In genomic region chr11:66310803-66311440, GRCh38 we compare ENCODE assay signal across 11 cellular contexts. TPM values are rescaled to one million over a fixed set of nuclear protein-coding genes. Genes with fewer than 3 reads are reported as not detected.
A peak's percentile ranks its signal among the peaks of the same experiment; 100 is the strongest.
DNase-seq lines count a peak whose midpoint lies in the region; ATAC-seq, FAIRE-seq and TF ChIP-seq lines count a peak whose summit lies in the region.
"Not testable (repeated sequence)": the region's sequence is repeated elsewhere in the genome, so short reads cannot be mapped to it uniquely, and the experiment has no call there.
"Had no signal": no experiment of that assay in that cellular context is flagged by ENCODE, and none has a peak within 500 bp of the region (broad histone marks: within the 10 kb centered on the region; RNA-seq: fewer than 3 reads in every experiment).

No MANE protein-coding gene starts in this region.

- H3K79me2 ChIP-seq in Karpas-422 (ENCODE audit: low read length); K562 (ENCODE audit: control insufficient read depth, insufficient read depth, low read length); trophoblast cell (ENCODE audit: control insufficient read depth, insufficient read depth, low read length, poor library complexity): not testable (repeated sequence)

- H2AFZ ChIP-seq in Karpas-422 (ENCODE audit: low read length); trophoblast cell (ENCODE audit: insufficient read depth, low read length, poor library complexity): not testable (repeated sequence)
- H2AFZ ChIP-seq in K562 (ENCODE audit: low read depth, low read length): peak overlapping the region; percentile 13; the same call in 1 of the 2 replicates

- H3K4ac ChIP-seq in trophoblast cell (ENCODE audit: low read depth, low read length): not testable (repeated sequence)

- H2AK5ac ChIP-seq in trophoblast cell (ENCODE audit: low read length): not testable (repeated sequence)

- not testable (repeated sequence) for H3K9me1 ChIP-seq in K562 (ENCODE audit: control insufficient read depth, insufficient read depth, low read length)

- not testable (repeated sequence) for H3K27me3 ChIP-seq in CD4-positive, CD25-positive, alpha-beta regulatory T cell (ENCODE audit: control insufficient read depth, insufficient read depth, low read length); Karpas-422 (ENCODE audit: low read length); K562 (ENCODE audit: control insufficient read depth in 2 of 2, insufficient read depth in 2 of 2, low read length in 2 of 2); cardiac muscle cell; trophoblast cell (ENCODE audit: insufficient read depth, low read length)

- H3K9me3 Mint-ChIP-seq in CD4-positive, CD25-positive, alpha-beta regulatory T cell; WTC11: not testable (repeated sequence)

- peak overlapping the region in 1 of 3 donors; percentile 98 for H3K27ac Mint-ChIP-seq in CD4-positive, CD25-positive, alpha-beta regulatory T cell
- H3K27ac Mint-ChIP-seq in WTC11: not testable (repeated sequence)

- H2BK5ac ChIP-seq in trophoblast cell (ENCODE audit: low read depth, low read length, poor library complexity): not testable (repeated sequence)

- H3K27ac ChIP-seq in CD4-positive, CD25-positive, alpha-beta regulatory T cell (ENCODE audit: insufficient read depth, low read length, poor library complexity, severe bottlenecking): peak overlapping the region; percentile 88
- not testable (repeated sequence) for H3K27ac ChIP-seq in Karpas-422 (ENCODE audit: low read length); K562 (ENCODE audit: extremely low read depth, low read depth, low read length)
- H3K27ac ChIP-seq in cardiac muscle cell: peak overlapping the region; percentile 84
- peak overlapping the region; percentile 98 for H3K27ac ChIP-seq in mesodermal cell (ENCODE audit: low read depth, low read length, severe bottlenecking)
- H3K27ac ChIP-seq in trophoblast cell (ENCODE audit: low read depth, low read length): peak overlapping the region; percentile 11

- H3K23ac ChIP-seq in trophoblast cell (ENCODE audit: low read length): not testable (repeated sequence)

- H3K9me3 ChIP-seq in CD4-positive, CD25-positive, alpha-beta regulatory T cell (ENCODE audit: control insufficient read depth in 2 of 2, low read length in 2 of 2); Karpas-422 (ENCODE audit: low read length); K562 (replicated peaks; ENCODE audit: control insufficient read depth, insufficient read depth, low read depth, low read length); cardiac muscle cell (ENCODE audit: low read depth); mesodermal cell (ENCODE audit: control insufficient read depth, low read length); trophoblast cell (ENCODE audit: insufficient read depth, low read depth, low read length): not testable (repeated sequence)

- TF ChIP-seq POLR2A in K562 (conservative IDR thresholded peaks at IDR 0.05): not testable (repeated sequence)

- not testable (repeated sequence) for H3K14ac ChIP-seq in trophoblast cell (ENCODE audit: low read length)

- H3K18ac ChIP-seq in trophoblast cell (ENCODE audit: low read length): not testable (repeated sequence)

- H3K36me3 ChIP-seq in CD4-positive, CD25-positive, alpha-beta regulatory T cell (ENCODE audit: control insufficient read depth, insufficient read depth, low read length); Karpas-422 (ENCODE audit: insufficient read depth, low read length); K562 (ENCODE audit: control insufficient read depth, insufficient read depth, low read length); cardiac muscle cell; mesodermal cell (ENCODE audit: control insufficient read depth, insufficient read depth, low read length); trophoblast cell (ENCODE audit: control insufficient read depth in 1 of 2, insufficient read depth in 2 of 2, low read length in 2 of 2): not testable (repeated sequence)

- not testable (repeated sequence) for DNase-seq in CD4-positive, CD25-positive, alpha-beta regulatory T cell; Karpas-422; WTC11 (ENCODE audit: low spot score); K562 (ENCODE audit: extremely low read depth in 1 of 4, low spot score in 3 of 4); cardiac muscle cell (ENCODE audit: low read depth in 1 of 2, low spot score in 1 of 2); trophoblast cell

- not testable (repeated sequence) for ATAC-seq in CD4-positive, CD25-positive, alpha-beta regulatory T cell (ENCODE audit: low read depth in 2 of 2); WTC11; K562

- in situ Hi-C loops in K562 (cut with MboI): not testable (repeated sequence)

- H3K79me1 ChIP-seq in trophoblast cell (ENCODE audit: low read length): peaks cover 16% of the 10 kb centered on the region

- H3K4me1 Mint-ChIP-seq in CD4-positive, CD25-positive, alpha-beta regulatory T cell: peaks cover 0 to 27% (median 5%) of the 10 kb centered on the region in 4 donors
- peaks cover 13% of the 10 kb centered on the region for H3K4me1 Mint-ChIP-seq in WTC11

- not testable (repeated sequence) for TF ChIP-seq RAD21 in K562 (CRISPR knock-in tag; conservative IDR thresholded peaks at IDR 0.05 in 1 of 2, IDR thresholded peaks at IDR 0.05 in 1 of 2)

- intact Hi-C loops in K562 (cut with micrococcal nuclease): not testable (repeated sequence)

- peaks cover 27% of the 10 kb centered on the region for H3K4me1 ChIP-seq in CD4-positive, CD25-positive, alpha-beta regulatory T cell (ENCODE audit: control insufficient read depth, insufficient read depth, low read length, poor library complexity, severe bottlenecking)
- H3K4me1 ChIP-seq in Karpas-422 (ENCODE audit: low read length) (peaks cover 24% of the 10 kb centered on the region), K562 (replicated peaks in 1 of 2; ENCODE audit: control insufficient read depth in 2 of 2, insufficient read depth in 2 of 2, low read length in 2 of 2) (peaks cover 23 to 47% of the 10 kb centered on the region in 2 experiments), cardiac muscle cell (ENCODE audit: low read depth) (peaks cover 12% of the 10 kb centered on the region), mesodermal cell (ENCODE audit: control insufficient read depth, insufficient read depth, low read length, poor library complexity, severe bottlenecking) (peaks cover 38% of the 10 kb centered on the region), trophoblast cell (ENCODE audit: control insufficient read depth in 1 of 2, insufficient read depth in 2 of 2, low read length in 2 of 2) (peaks cover 22 to 23% of the 10 kb centered on the region in 2 experiments)

- not testable (repeated sequence) for H4K12ac ChIP-seq in trophoblast cell (ENCODE audit: low read depth, low read length)

- BruUV-seq in K562 (replicated peaks; lab: Mats Ljungman, UMichigan): not testable (repeated sequence)

- not testable (repeated sequence) for H3K4me3 ChIP-seq in CD4-positive, CD25-positive, alpha-beta regulatory T cell (ENCODE audit: low read depth, low read length); Karpas-422 (ENCODE audit: low read length); K562; cardiac muscle cell; mesodermal cell (ENCODE audit: extremely low read depth, insufficient read depth, low read length, poor library complexity, severe bottlenecking); trophoblast cell (ENCODE audit: low read depth, low read length)

- H3K9me2 ChIP-seq in Karpas-422 (replicated peaks; ENCODE audit: insufficient read depth, low read length): not testable (repeated sequence)

- TF ChIP-seq EP300 in K562 (IDR thresholded peaks at IDR 0.05; ENCODE audit: low read length): not testable (repeated sequence)

- H3K4me2 ChIP-seq in Karpas-422 (ENCODE audit: low read depth, low read length, poor library complexity, severe bottlenecking); K562 (ENCODE audit: insufficient read depth, low read length): not testable (repeated sequence)
- H3K4me2 ChIP-seq in trophoblast cell (ENCODE audit: low read length): peak overlapping the region; percentile 7

- WGBS in K562 (ENCODE audit: insufficient coverage, low coverage, missing lambda C conversion rate): 83% methylated on average over 14 of the region's 18 CpGs
- 91 to 93% methylated on average over 13 to 15 of the region's 18 CpGs for WGBS in mesodermal cell (ENCODE audit: insufficient coverage in 2 of 2), 2 experiments
- no CpG with 5 or more reads among the region's 18 CpGs for WGBS in trophoblast cell (ENCODE audit: extremely low coverage, insufficient coverage, insufficient read length)

- not testable (repeated sequence) for H4K8ac ChIP-seq in trophoblast cell (ENCODE audit: low read depth, low read length)

- POLR2A ChIA-PET in WTC11 (lab: Charles Lee): interaction anchor here (0.7 to 2.8 kb wide), 7 partner anchors 11 to 110 kb away, joined by 3 to 14 read pairs (median 3); partner anchors contain the start of genes RIN1 and YIF1A
- POLR2A ChIA-PET in K562 (lab: Yijun Ruan, JAX): interaction anchor here (1.4 to 2.6 kb wide), 5 partner anchors 11 to 52 kb away, joined by 4 to 16 read pairs (median 7); partner anchors contain the start of gene YIF1A

- not testable (repeated sequence) for H3K36me3 Mint-ChIP-seq in CD4-positive, CD25-positive, alpha-beta regulatory T cell; WTC11

- peaks cover 12% of the 10 kb centered on the region for H3K27me3 Mint-ChIP-seq in CD4-positive, CD25-positive, alpha-beta regulatory T cell
- not testable (repeated sequence) for H3K27me3 Mint-ChIP-seq in WTC11 (ENCODE audit: low read depth)

- CTCF ChIA-PET in WTC11 (lab: Charles Lee) (interaction anchor here (0.6 to 5.8 kb wide), 37 partner anchors 11 to 711 kb away, joined by 3 to 319 read pairs (median 8); partner anchors contain the start of genes B4GAT1, MRPL11, RAB1B and RIN1), K562 (lab: Yijun Ruan, JAX; ENCODE audit: low intra/inter-chr PET ratio) (interaction anchor here (0.7 to 2.9 kb wide), 6 partner anchors 11 to 384 kb away, joined by 3 to 37 read pairs (median 7); partner anchors contain the start of gene RIN1)

- H3K4me3 Mint-ChIP-seq in CD4-positive, CD25-positive, alpha-beta regulatory T cell: peak overlapping the region in 1 of 4 donors; percentile 54
- H3K4me3 Mint-ChIP-seq in WTC11: peak overlapping the region; percentile 20; the same call in 1 of the 2 replicates

- not testable (repeated sequence) for H2BK120ac ChIP-seq in trophoblast cell (ENCODE audit: insufficient read depth, low read length, poor library complexity)

- not testable (repeated sequence) for H4K91ac ChIP-seq in trophoblast cell (ENCODE audit: low read depth, low read length)

- 0 out of 2 replicates have a peak overlapping the region, but pooled peaks have one; percentile 65 for H3K9ac ChIP-seq in Karpas-422 (ENCODE audit: low read length)
- H3K9ac ChIP-seq in K562 (ENCODE audit: insufficient read depth in 1 of 2, low read depth in 2 of 2, low read length in 2 of 2): peak overlapping the region in 1 of 2 experiments; percentile 89; a peak in 1 of 4 replicates
- H3K9ac ChIP-seq in trophoblast cell (ENCODE audit: low read length): not testable (repeated sequence)

- not testable (repeated sequence) for H4K20me1 ChIP-seq in Karpas-422 (ENCODE audit: insufficient read depth, low read depth, low read length); K562 (replicated peaks; ENCODE audit: control insufficient read depth, insufficient read depth, low read length)

- not testable (repeated sequence) for H2BK12ac ChIP-seq in trophoblast cell (ENCODE audit: low read length)

- FAIRE-seq in K562 (lab: Jason Lieb, UNC): not testable (repeated sequence)

- not testable (repeated sequence) for TF ChIP-seq CTCF in WTC11 (IDR thresholded peaks at IDR 0.05); K562 (IDR thresholded peaks at IDR 0.05 in 2 of 3, conservative IDR thresholded peaks at IDR 0.05 in 1 of 3; ENCODE audit: insufficient read depth in 2 of 3, low read depth in 1 of 3, low read length in 3 of 3); cardiac muscle cell (IDR thresholded peaks at IDR 0.05; ENCODE audit: low read depth, low read length)

RNA-seq across cellular contexts. Expression of gene CD248, which starts 5.9 kb away (rescaled TPM):
- 0.30 TPM for total RNA-seq in CD4-positive, CD25-positive, alpha-beta regulatory T cell
- under 1 TPM; 0.06 to 0.11 (median 0.10) TPM for polyA plus RNA-seq in CD4-positive, CD25-positive, alpha-beta regulatory T cell
- total RNA-seq in Karpas-422 (2014; rRNA removed; shearing (Covaris generic); ENCODE audit: low replicate concordance): not detected in 2 replicates
- total RNA-seq in WTC11 (2021): 2.6 to 2.8 TPM (median 2.7 TPM) in 3 replicates
- total RNA-seq in K562 (2011; cell fraction: chromatin; rRNA removed; ENCODE audit: low replicate concordance): not detected in 2 replicates
- total RNA-seq in K562 (2011; cell fraction: nucleolus; rRNA removed): not detected in 2 replicates
- total RNA-seq in K562 (2011; cell fraction: nucleoplasm; rRNA removed): not detected in 2 replicates
- total RNA-seq in K562 (2014; rRNA removed): not detected in 2 replicates
- total RNA-seq in K562 (2014; rRNA removed; fragmentation: Illumina TruSeq; extraction: Trizol): not detected in 2 replicates
- total RNA-seq in K562 (2015; rRNA removed; fragmentation: Illumina TruSeq; extraction: Trizol): not detected in 2 replicates
- 0.09 and 0.20 TPM in 2 replicates for total RNA-seq in K562 (2021)
- not detected in 2 replicates for polyA plus RNA-seq in K562 (2011; rRNA removed)
- not detected in 2 replicates for polyA plus RNA-seq in K562 (2011; cell fraction: cytosol; rRNA removed)
- not detected in 2 replicates for polyA plus RNA-seq in K562 (2011; cell fraction: nucleus; rRNA removed)
- polyA plus RNA-seq in K562 (2012): 0.04 TPM in 1 of 2 replicates, not detected in the other
- polyA plus RNA-seq in K562 (2014; fragmentation: Illumina TruSeq; extraction: Trizol): not detected in 2 replicates
- polyA plus RNA-seq in K562 (2014; fragmentation: Nextera tagmentation; extraction: Ambion mirVana): not detected
- polyA plus RNA-seq in K562 (2014; rRNA removed): not detected in 2 replicates
- polyA minus RNA-seq in K562 (2011; rRNA and poly(A)+ RNA removed): not detected in 2 replicates
- polyA minus RNA-seq in K562 (2011; cell fraction: cytosol; rRNA and poly(A)+ RNA removed): not detected in 2 replicates
- not detected in 2 replicates for polyA minus RNA-seq in K562 (2011; cell fraction: nucleus; rRNA and poly(A)+ RNA removed)
- total RNA-seq in cardiac muscle cell: 7.9 and 11.4 TPM in 2 replicates
- 20.2 and 31.2 TPM in 2 replicates for polyA plus RNA-seq in cardiac muscle cell
- 40.0 TPM for polyA plus RNA-seq in mesodermal cell (2013, experiment 1 of 2)
- polyA plus RNA-seq in mesodermal cell (2013, experiment 2 of 2): 37.8 TPM
- 22.3 and 23.5 TPM in 2 replicates for polyA plus RNA-seq in trophoblast cell (2013)
- total RNA-seq: Calu3 had no signal

RNA-seq across cellular contexts. Expression of gene TMEM151A, which starts 19.2 kb away (rescaled TPM):
- not detected for total RNA-seq in CD4-positive, CD25-positive, alpha-beta regulatory T cell
- not detected for polyA plus RNA-seq in CD4-positive, CD25-positive, alpha-beta regulatory T cell
- not detected in 2 replicates for total RNA-seq in Karpas-422 (2014; rRNA removed; shearing (Covaris generic); ENCODE audit: low replicate concordance)
- 2.2 to 2.3 TPM (median 2.3 TPM) in 3 replicates for total RNA-seq in WTC11 (2021)
- total RNA-seq in K562 (2011; cell fraction: chromatin; rRNA removed; ENCODE audit: low replicate concordance): not detected in 2 replicates
- total RNA-seq in K562 (2011; cell fraction: nucleolus; rRNA removed): not detected in 2 replicates
- not detected in 2 replicates for total RNA-seq in K562 (2011; cell fraction: nucleoplasm; rRNA removed)
- total RNA-seq in K562 (2014; rRNA removed): not detected in 2 replicates
- not detected in 2 replicates for total RNA-seq in K562 (2014; rRNA removed; fragmentation: Illumina TruSeq; extraction: Trizol)
- total RNA-seq in K562 (2015; rRNA removed; fragmentation: Illumina TruSeq; extraction: Trizol): not detected in 2 replicates
- not detected in 2 replicates for total RNA-seq in K562 (2021)
- polyA plus RNA-seq in K562 (2011; rRNA removed): not detected in 2 replicates
- polyA plus RNA-seq in K562 (2011; cell fraction: cytosol; rRNA removed): 0.01 TPM in 1 of 2 replicates, not detected in the other
- polyA plus RNA-seq in K562 (2011; cell fraction: nucleus; rRNA removed): not detected in 2 replicates
- polyA plus RNA-seq in K562 (2012): not detected in 2 replicates
- polyA plus RNA-seq in K562 (2014; fragmentation: Illumina TruSeq; extraction: Trizol): not detected in 2 replicates
- polyA plus RNA-seq in K562 (2014; fragmentation: Nextera tagmentation; extraction: Ambion mirVana): not detected
- polyA plus RNA-seq in K562 (2014; rRNA removed): not detected in 2 replicates
- polyA minus RNA-seq in K562 (2011; rRNA and poly(A)+ RNA removed): not detected in 2 replicates
- not detected in 2 replicates for polyA minus RNA-seq in K562 (2011; cell fraction: cytosol; rRNA and poly(A)+ RNA removed)
- polyA minus RNA-seq in K562 (2011; cell fraction: nucleus; rRNA and poly(A)+ RNA removed): 0.13 TPM in 1 of 2 replicates, not detected in the other
- total RNA-seq in cardiac muscle cell: 2.6 and 3.5 TPM in 2 replicates
- polyA plus RNA-seq in cardiac muscle cell: 0.87 and 2.0 TPM in 2 replicates
- 0.26 TPM for polyA plus RNA-seq in mesodermal cell (2013, experiment 1 of 2)
- polyA plus RNA-seq in mesodermal cell (2013, experiment 2 of 2): 0.30 TPM
- 0.10 and 0.12 TPM in 2 replicates for polyA plus RNA-seq in trophoblast cell (2013)
- total RNA-seq: CD8-positive, alpha-beta memory T cell; IMR-90; OCI-LY7 had no signal
- polyA plus RNA-seq: CD8-positive, alpha-beta memory T cell had no signal

RNA-seq across cellular contexts. Expression of gene YIF1A, which starts 22.0 kb away (rescaled TPM):
- 29.3 TPM for total RNA-seq in CD4-positive, CD25-positive, alpha-beta regulatory T cell
- polyA plus RNA-seq in CD4-positive, CD25-positive, alpha-beta regulatory T cell: 10 to 100 TPM; 48.3 to 71.3 (median 55.3) TPM
- total RNA-seq in Karpas-422 (2014; rRNA removed; shearing (Covaris generic); ENCODE audit: low replicate concordance): 145 and 154 TPM in 2 replicates
- total RNA-seq in WTC11 (2021) (86.0 to 86.9 TPM (median 86.4 TPM) in 3 replicates), K562 (2014; rRNA removed) (121 and 158 TPM in 2 replicates), K562 (2014; rRNA removed; fragmentation: Illumina TruSeq; extraction: Trizol) (29.4 and 39.3 TPM in 2 replicates), K562 (2015; rRNA removed; fragmentation: Illumina TruSeq; extraction: Trizol) (44.8 and 51.6 TPM in 2 replicates), K562 (2021) (108 and 120 TPM in 2 replicates), cardiac muscle cell (68.2 and 121 TPM in 2 replicates)
- total RNA-seq in K562 (2011; cell fraction: chromatin; rRNA removed; ENCODE audit: low replicate concordance): 49.3 and 178 TPM in 2 replicates
- total RNA-seq in K562 (2011; cell fraction: nucleolus; rRNA removed): 331 and 338 TPM in 2 replicates
- total RNA-seq in K562 (2011; cell fraction: nucleoplasm; rRNA removed): 162 and 163 TPM in 2 replicates
- polyA plus RNA-seq in K562 (2011; rRNA removed) (77.2 and 108 TPM in 2 replicates), K562 (2014; fragmentation: Illumina TruSeq; extraction: Trizol) (111 and 119 TPM in 2 replicates), K562 (2014; fragmentation: Nextera tagmentation; extraction: Ambion mirVana) (10 to 100 TPM in 1 of 2 experiments, 1 to 10 TPM in 1; 8.6 to 33.6 TPM), K562 (2014; rRNA removed) (83.6 and 96.7 TPM in 2 replicates), cardiac muscle cell (116 and 147 TPM in 2 replicates)
- polyA plus RNA-seq in K562 (2011; cell fraction: cytosol; rRNA removed): 234 and 367 TPM in 2 replicates
- 162 and 217 TPM in 2 replicates for polyA plus RNA-seq in K562 (2011; cell fraction: nucleus; rRNA removed)
- 106 and 144 TPM in 2 replicates for polyA plus RNA-seq in K562 (2012)
- 84.7 and 117 TPM in 2 replicates for polyA minus RNA-seq in K562 (2011; rRNA and poly(A)+ RNA removed)
- polyA minus RNA-seq in K562 (2011; cell fraction: cytosol; rRNA and poly(A)+ RNA removed): 120 and 144 TPM in 2 replicates
- 46.6 and 57.5 TPM in 2 replicates for polyA minus RNA-seq in K562 (2011; cell fraction: nucleus; rRNA and poly(A)+ RNA removed)
- 114 TPM for polyA plus RNA-seq in mesodermal cell (2013, experiment 1 of 2)
- 86.6 TPM for polyA plus RNA-seq in mesodermal cell (2013, experiment 2 of 2)
- 225 and 238 TPM in 2 replicates for polyA plus RNA-seq in trophoblast cell (2013)

RNA-seq across cellular contexts. Expression of gene RIN1, which starts 25.3 kb away (rescaled TPM):
- 0.57 TPM for total RNA-seq in CD4-positive, CD25-positive, alpha-beta regulatory T cell
- polyA plus RNA-seq in CD4-positive, CD25-positive, alpha-beta regulatory T cell: 1 to 10 TPM in 1 of 4 donors, under 1 TPM in 3; 0.33 to 1.0 (median 0.95) TPM
- total RNA-seq in Karpas-422 (2014; rRNA removed; shearing (Covaris generic); ENCODE audit: low replicate concordance): 0.78 and 1.1 TPM in 2 replicates
- total RNA-seq in WTC11 (2021) (4.7 to 5.5 TPM (median 5.0 TPM) in 3 replicates), K562 (2014; rRNA removed) (0.73 and 0.90 TPM in 2 replicates), K562 (2014; rRNA removed; fragmentation: Illumina TruSeq; extraction: Trizol) (0.25 TPM in 1 of 2 replicates, not detected in the other), K562 (2015; rRNA removed; fragmentation: Illumina TruSeq; extraction: Trizol) (0.34 and 0.47 TPM in 2 replicates), K562 (2021) (0.40 and 1.2 TPM in 2 replicates), cardiac muscle cell (4.9 and 9.4 TPM in 2 replicates)
- total RNA-seq in K562 (2011; cell fraction: chromatin; rRNA removed; ENCODE audit: low replicate concordance): 0.74 and 1.8 TPM in 2 replicates
- total RNA-seq in K562 (2011; cell fraction: nucleolus; rRNA removed): 0.79 and 1.2 TPM in 2 replicates
- total RNA-seq in K562 (2011; cell fraction: nucleoplasm; rRNA removed): 1.1 and 1.2 TPM in 2 replicates
- polyA plus RNA-seq in K562 (2011; rRNA removed) (0.20 and 0.35 TPM in 2 replicates), K562 (2014; fragmentation: Illumina TruSeq; extraction: Trizol) (0.36 and 0.43 TPM in 2 replicates), K562 (2014; fragmentation: Nextera tagmentation; extraction: Ambion mirVana) (under 1 TPM in 1 of 2 experiments, not detected in 1; 0.01 TPM), K562 (2014; rRNA removed) (0.26 and 0.48 TPM in 2 replicates), cardiac muscle cell (1.9 and 4.8 TPM in 2 replicates)
- 0.21 and 1.2 TPM in 2 replicates for polyA plus RNA-seq in K562 (2011; cell fraction: cytosol; rRNA removed)
- 2.0 and 3.7 TPM in 2 replicates for polyA plus RNA-seq in K562 (2011; cell fraction: nucleus; rRNA removed)
- 0.76 and 1.3 TPM in 2 replicates for polyA plus RNA-seq in K562 (2012)
- 0.15 TPM in 1 of 2 replicates, not detected in the other for polyA minus RNA-seq in K562 (2011; rRNA and poly(A)+ RNA removed)
- 0.29 and 1.3 TPM in 2 replicates for polyA minus RNA-seq in K562 (2011; cell fraction: cytosol; rRNA and poly(A)+ RNA removed)
- 0.67 and 1.2 TPM in 2 replicates for polyA minus RNA-seq in K562 (2011; cell fraction: nucleus; rRNA and poly(A)+ RNA removed)
- polyA plus RNA-seq in mesodermal cell (2013, experiment 1 of 2): 11.6 TPM
- polyA plus RNA-seq in mesodermal cell (2013, experiment 2 of 2): 8.9 TPM
- 3.6 and 3.7 TPM in 2 replicates for polyA plus RNA-seq in trophoblast cell (2013)

RNA-seq across cellular contexts. Expression of gene CNIH2, which starts 32.9 kb away (rescaled TPM):
- 4.5 TPM for total RNA-seq in CD4-positive, CD25-positive, alpha-beta regulatory T cell
- not detected for polyA plus RNA-seq in CD4-positive, CD25-positive, alpha-beta regulatory T cell
- total RNA-seq in Karpas-422 (2014; rRNA removed; shearing (Covaris generic); ENCODE audit: low replicate concordance): 0.34 and 6.6 TPM in 2 replicates
- total RNA-seq in WTC11 (2021): 12.2 to 12.9 TPM (median 12.2 TPM) in 3 replicates
- total RNA-seq in K562 (2011; cell fraction: chromatin; rRNA removed; ENCODE audit: low replicate concordance): 0.92 and 2.0 TPM in 2 replicates
- total RNA-seq in K562 (2011; cell fraction: nucleolus; rRNA removed): 0.92 and 1.7 TPM in 2 replicates
- 0.95 and 1.2 TPM in 2 replicates for total RNA-seq in K562 (2011; cell fraction: nucleoplasm; rRNA removed)
- total RNA-seq in K562 (2014; rRNA removed): 0.61 TPM in 1 of 2 replicates, not detected in the other
- not detected in 2 replicates for total RNA-seq in K562 (2014; rRNA removed; fragmentation: Illumina TruSeq; extraction: Trizol)
- total RNA-seq in K562 (2015; rRNA removed; fragmentation: Illumina TruSeq; extraction: Trizol): 0.11 and 0.40 TPM in 2 replicates
- total RNA-seq in K562 (2021): 0.89 and 1.1 TPM in 2 replicates
- polyA plus RNA-seq in K562 (2011; rRNA removed): 0.26 and 0.30 TPM in 2 replicates
- 0.52 and 0.69 TPM in 2 replicates for polyA plus RNA-seq in K562 (2011; cell fraction: cytosol; rRNA removed)
- 1.1 and 1.7 TPM in 2 replicates for polyA plus RNA-seq in K562 (2011; cell fraction: nucleus; rRNA removed)
- polyA plus RNA-seq in K562 (2012): 0.52 and 0.57 TPM in 2 replicates
- 0.36 and 0.65 TPM in 2 replicates for polyA plus RNA-seq in K562 (2014; fragmentation: Illumina TruSeq; extraction: Trizol)
- polyA plus RNA-seq in K562 (2014; fragmentation: Nextera tagmentation; extraction: Ambion mirVana): not detected
- polyA plus RNA-seq in K562 (2014; rRNA removed): 0.27 and 0.55 TPM in 2 replicates
- not detected in 2 replicates for polyA minus RNA-seq in K562 (2011; rRNA and poly(A)+ RNA removed)
- not detected in 2 replicates for polyA minus RNA-seq in K562 (2011; cell fraction: cytosol; rRNA and poly(A)+ RNA removed)
- 0.13 TPM in 1 of 2 replicates, not detected in the other for polyA minus RNA-seq in K562 (2011; cell fraction: nucleus; rRNA and poly(A)+ RNA removed)
- 2.1 and 2.7 TPM in 2 replicates for total RNA-seq in cardiac muscle cell
- 3.3 and 8.9 TPM in 2 replicates for polyA plus RNA-seq in cardiac muscle cell
- 17.0 TPM for polyA plus RNA-seq in mesodermal cell (2013, experiment 1 of 2)
- 12.7 TPM for polyA plus RNA-seq in mesodermal cell (2013, experiment 2 of 2)
- 4.7 and 5.3 TPM in 2 replicates for polyA plus RNA-seq in trophoblast cell (2013)
- polyA plus RNA-seq: CD8-positive, alpha-beta memory T cell had no signal
